27 cellular contexts compared by ENCODE assay signal in genomic region chr16:72384651-72385050, GRCh38.
"Had no signal": no experiment of that assay in that cellular context is flagged by ENCODE, and none has a peak within 500 bp of the region (broad histone marks: within the 10 kb centered on the region; RNA-seq: fewer than 3 reads in every experiment).

No MANE protein-coding gene starts in this region.

- H3K27me3 ChIP-seq: colonic mucosa, esophagus muscularis mucosa, esophagus squamous epithelium, foreskin keratinocyte, gastrocnemius medialis, gastroesophageal sphincter, heart left ventricle, heart right ventricle had no signal

- ATAC-seq: effector memory CD8-positive, alpha-beta T cell; esophagus mucosa; foreskin keratinocyte; gastrocnemius medialis; gastroesophageal sphincter; heart left ventricle; heart right ventricle had no signal

- FAIRE-seq: colon, endometrium, frontal cortex had no signal

- H3K36me3 ChIP-seq: colonic mucosa, esophagus muscularis mucosa, esophagus squamous epithelium, gastrocnemius medialis, gastroesophageal sphincter, heart left ventricle, heart right ventricle had no signal

- H3K27ac ChIP-seq: colonic mucosa, coronary artery, dorsolateral prefrontal cortex, epithelial cell of prostate, esophagus muscularis mucosa, esophagus squamous epithelium, foreskin keratinocyte, gastrocnemius medialis, gastroesophageal sphincter, heart left ventricle, heart right ventricle had no signal

- DNase-seq: colonic mucosa; cortex of kidney; dermis blood vessel endothelial cell; dorsolateral prefrontal cortex; effector CD4-positive, alpha-beta T cell; effector CD8-positive, alpha-beta T cell; effector memory CD4-positive, alpha-beta T cell; effector memory CD8-positive, alpha-beta T cell; endodermal cell; erythroblast; esophagus squamous epithelium; foreskin fibroblast; foreskin keratinocyte; foreskin melanocyte; gastrocnemius medialis; glutamatergic neuron; head of caudate nucleus; heart left ventricle; heart right ventricle had no signal

- H3K9me3 ChIP-seq: colonic mucosa had no signal

- H3K4me1 ChIP-seq: colonic mucosa, esophagus muscularis mucosa, esophagus squamous epithelium, foreskin keratinocyte, gastrocnemius medialis, gastroesophageal sphincter, heart left ventricle, heart right ventricle had no signal

- H3K4me3 ChIP-seq: colonic mucosa, coronary artery, dorsolateral prefrontal cortex, esophagus muscularis mucosa, esophagus squamous epithelium, gastrocnemius medialis, gastroesophageal sphincter, heart left ventricle, heart right ventricle had no signal
